ENCODE assay signal across 8 cellular contexts in genomic region chrX:47619486-47620302, GRCh38. TPM values are rescaled to one million over a fixed set of nuclear protein-coding genes. Genes with fewer than 3 reads are reported as not detected.
DNase-seq lines count a peak whose midpoint lies in the region; ATAC-seq and TF ChIP-seq lines count a peak whose summit lies in the region.

TSS of gene SYN1 (minus strand) at chrX:47619857. CDS start at chrX:47619728, 129 bp downstream.

- H3K4me3 Mint-ChIP-seq in GM23338, result peak within 1 kb of the TSS; percentile 69

- peak; percentile 72 for DNase-seq in Caki2 (ENCODE audit: low read depth)
- DNase-seq in GM23338 (ENCODE audit: low spot score), result peak; percentile 79
- peak; percentile 71 for DNase-seq in NCI-H1105 treated with DMSO at 0.1 percent for 48 hours (lab: John Stamatoyannopoulos, UW)
- DNase-seq in T-helper 2 cell, result peak; percentile 59 to 85 (median 74)
- DNase-seq in amniotic stem cell (lab: John Stamatoyannopoulos, UW), result peak; percentile 4
- DNase-seq in left ventricle myocardium superior, result peak; percentile 88
- DNase-seq in putamen (ENCODE audit: low spot score), result peak; percentile 78

- H3K4me3 ChIP-seq in GM23338 (peak within 1 kb of the TSS; percentile 51), urinary bladder (ENCODE audit: low read depth, low read length) (peak within 1 kb of the TSS; percentile 22)

- no peaks in the 10 kb centered on the region for H3K4me1 ChIP-seq in GM23338 (ENCODE audit: insufficient read depth)
- no peaks in the 10 kb centered on the region for H3K4me1 ChIP-seq in urinary bladder (ENCODE audit: insufficient read depth)

- peak in 1 of 2 experiments; percentile 0; a peak in 1 of 4 replicates for TF ChIP-seq CTCF in GM23338 (conservative IDR thresholded peaks at IDR 0.05; ENCODE audit: low read depth in 2 of 2)

- no peaks in the 10 kb centered on the region for H3K36me3 Mint-ChIP-seq in GM23338 (ENCODE audit: low read depth)

- no peaks in the 10 kb centered on the region for H4K20me1 ChIP-seq in GM23338 (replicated peaks; ENCODE audit: insufficient read depth)

- WGBS in urinary bladder, result 1% methylated on average over 87 of the region's 88 CpGs

- H3F3A ChIP-seq in GM23338 (replicated peaks; ENCODE audit: low read depth), result no peaks in the 10 kb centered on the region

- no peak within 1 kb of the TSS for H2AFZ ChIP-seq in GM23338

- ATAC-seq in GM23338 (peak; percentile 67), left ventricle myocardium superior (peak; percentile 97)

- no peaks in the 10 kb centered on the region for H3K79me2 ChIP-seq in GM23338 (replicated peaks; ENCODE audit: insufficient read depth)

- H3K27ac ChIP-seq in GM23338 (ENCODE audit: low read depth), result no peak within 1 kb of the TSS
- H3K27ac ChIP-seq in urinary bladder (ENCODE audit: low read depth), result no peak within 1 kb of the TSS

- H3K4me2 ChIP-seq in GM23338, result peak within 1 kb of the TSS; percentile 81

- in situ Hi-C loops in Caki2 (cut with HindIII; ENCODE audit: low pct_unique_long_range_greater_than_20kb, low sequenced_read_pairs), result no loop called here

- H3K27me3 Mint-ChIP-seq in GM23338 (ENCODE audit: insufficient read depth, low read depth, poor library complexity), result peaks cover 12% of the 10 kb centered on the region

- peaks cover 21% of the 10 kb centered on the region for H3K4me1 Mint-ChIP-seq in GM23338

- H3K9me2 ChIP-seq in GM23338 (ENCODE audit: insufficient read depth), result no peaks in the 10 kb centered on the region

- H3K27me3 ChIP-seq in GM23338 (ENCODE audit: insufficient read depth), result no peaks in the 10 kb centered on the region

- H3K36me3 ChIP-seq in GM23338 (ENCODE audit: insufficient read depth), result no peaks in the 10 kb centered on the region
- H3K36me3 ChIP-seq in urinary bladder (ENCODE audit: insufficient read depth), result no peaks in the 10 kb centered on the region

- H3K27ac Mint-ChIP-seq in GM23338, result peak within 1 kb of the TSS; percentile 89; the same call in 1 of the 2 replicates

- intact Hi-C loops in left ventricle myocardium superior (cut with micrococcal nuclease), result no loop called here

- H3K9me3 Mint-ChIP-seq in GM23338, result no peaks in the 10 kb centered on the region

TF ChIP-seq in GM23338, 12 proteins besides CTCF, POLR2A, EP300 and RAD21 (continues in another document):
- TF ChIP-seq ZNF114 (CRISPR knock-in tag; IDR thresholded peaks at IDR 0.05) (no peak), ZNF331 (CRISPR knock-in tag; IDR thresholded peaks at IDR 0.05; ENCODE audit: low read depth) (no peak), POLR2AphosphoS5 (IDR thresholded peaks at IDR 0.05; ENCODE audit: low read depth) (peak; percentile 37; the same call in 1 of the 2 replicates), NANOG (IDR thresholded peaks at IDR 0.05; ENCODE audit: borderline replicate concordance) (no peak), CREB1 (CRISPR knock-in tag; IDR thresholded peaks at IDR 0.05; ENCODE audit: low read depth) (peak; percentile 95), EZH2phosphoT487 (IDR thresholded peaks at IDR 0.05; ENCODE audit: unreplicated experiment) (no peak), STAT1 (IDR thresholded peaks at IDR 0.05; ENCODE audit: unreplicated experiment) (no peak), JUNB (IDR thresholded peaks at IDR 0.05; ENCODE audit: unreplicated experiment) (no peak)
- TF ChIP-seq, protein P1, sequence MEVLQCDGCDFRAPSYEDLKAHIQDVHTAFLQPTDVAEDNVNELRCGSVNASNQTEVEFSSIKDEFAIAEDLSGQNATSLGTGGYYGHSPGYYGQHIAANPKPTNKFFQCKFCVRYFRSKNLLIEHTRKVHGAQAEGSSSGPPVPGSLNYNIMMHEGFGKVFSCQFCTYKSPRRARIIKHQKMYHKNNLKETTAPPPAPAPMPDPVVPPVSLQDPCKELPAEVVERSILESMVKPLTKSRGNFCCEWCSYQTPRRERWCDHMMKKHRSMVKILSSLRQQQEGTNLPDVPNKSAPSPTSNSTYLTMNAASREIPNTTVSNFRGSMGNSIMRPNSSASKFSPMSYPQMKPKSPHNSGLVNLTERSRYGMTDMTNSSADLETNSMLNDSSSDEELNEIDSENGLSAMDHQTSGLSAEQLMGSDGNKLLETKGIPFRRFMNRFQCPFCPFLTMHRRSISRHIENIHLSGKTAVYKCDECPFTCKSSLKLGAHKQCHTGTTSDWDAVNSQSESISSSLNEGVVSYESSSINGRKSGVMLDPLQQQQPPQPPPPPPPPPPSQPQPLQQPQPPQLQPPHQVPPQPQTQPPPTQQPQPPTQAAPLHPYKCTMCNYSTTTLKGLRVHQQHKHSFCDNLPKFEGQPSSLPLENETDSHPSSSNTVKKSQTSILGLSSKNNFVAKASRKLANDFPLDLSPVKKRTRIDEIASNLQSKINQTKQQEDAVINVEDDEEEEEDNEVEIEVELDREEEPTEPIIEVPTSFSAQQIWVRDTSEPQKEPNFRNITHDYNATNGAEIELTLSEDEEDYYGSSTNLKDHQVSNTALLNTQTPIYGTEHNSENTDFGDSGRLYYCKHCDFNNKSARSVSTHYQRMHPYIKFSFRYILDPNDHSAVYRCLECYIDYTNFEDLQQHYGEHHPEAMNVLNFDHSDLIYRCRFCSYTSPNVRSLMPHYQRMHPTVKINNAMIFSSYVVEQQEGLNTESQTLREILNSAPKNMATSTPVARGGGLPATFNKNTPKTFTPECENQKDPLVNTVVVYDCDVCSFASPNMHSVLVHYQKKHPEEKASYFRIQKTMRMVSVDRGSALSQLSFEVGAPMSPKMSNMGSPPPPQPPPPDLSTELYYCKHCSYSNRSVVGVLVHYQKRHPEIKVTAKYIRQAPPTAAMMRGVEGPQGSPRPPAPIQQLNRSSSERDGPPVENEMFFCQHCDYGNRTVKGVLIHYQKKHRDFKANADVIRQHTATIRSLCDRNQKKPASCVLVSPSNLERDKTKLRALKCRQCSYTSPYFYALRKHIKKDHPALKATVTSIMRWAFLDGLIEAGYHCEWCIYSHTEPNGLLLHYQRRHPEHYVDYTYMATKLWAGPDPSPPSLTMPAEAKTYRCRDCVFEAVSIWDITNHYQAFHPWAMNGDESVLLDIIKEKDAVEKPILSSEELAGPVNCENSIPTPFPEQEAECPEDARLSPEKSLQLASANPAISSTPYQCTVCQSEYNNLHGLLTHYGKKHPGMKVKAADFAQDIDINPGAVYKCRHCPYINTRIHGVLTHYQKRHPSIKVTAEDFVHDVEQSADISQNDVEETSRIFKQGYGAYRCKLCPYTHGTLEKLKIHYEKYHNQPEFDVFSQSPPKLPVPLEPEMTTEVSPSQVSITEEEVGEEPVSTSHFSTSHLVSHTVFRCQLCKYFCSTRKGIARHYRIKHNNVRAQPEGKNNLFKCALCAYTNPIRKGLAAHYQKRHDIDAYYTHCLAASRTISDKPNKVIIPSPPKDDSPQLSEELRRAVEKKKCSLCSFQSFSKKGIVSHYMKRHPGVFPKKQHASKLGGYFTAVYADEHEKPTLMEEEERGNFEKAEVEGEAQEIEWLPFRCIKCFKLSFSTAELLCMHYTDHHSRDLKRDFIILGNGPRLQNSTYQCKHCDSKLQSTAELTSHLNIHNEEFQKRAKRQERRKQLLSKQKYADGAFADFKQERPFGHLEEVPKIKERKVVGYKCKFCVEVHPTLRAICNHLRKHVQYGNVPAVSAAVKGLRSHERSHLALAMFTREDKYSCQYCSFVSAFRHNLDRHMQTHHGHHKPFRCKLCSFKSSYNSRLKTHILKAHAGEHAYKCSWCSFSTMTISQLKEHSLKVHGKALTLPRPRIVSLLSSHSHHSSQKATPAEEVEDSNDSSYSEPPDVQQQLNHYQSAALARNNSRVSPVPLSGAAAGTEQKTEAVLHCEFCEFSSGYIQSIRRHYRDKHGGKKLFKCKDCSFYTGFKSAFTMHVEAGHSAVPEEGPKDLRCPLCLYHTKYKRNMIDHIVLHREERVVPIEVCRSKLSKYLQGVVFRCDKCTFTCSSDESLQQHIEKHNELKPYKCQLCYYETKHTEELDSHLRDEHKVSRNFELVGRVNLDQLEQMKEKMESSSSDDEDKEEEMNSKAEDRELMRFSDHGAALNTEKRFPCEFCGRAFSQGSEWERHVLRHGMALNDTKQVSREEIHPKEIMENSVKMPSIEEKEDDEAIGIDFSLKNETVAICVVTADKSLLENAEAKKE (CRISPR knock-in tag; IDR thresholded peaks at IDR 0.05), result no peak
- TF ChIP-seq, protein P2, sequence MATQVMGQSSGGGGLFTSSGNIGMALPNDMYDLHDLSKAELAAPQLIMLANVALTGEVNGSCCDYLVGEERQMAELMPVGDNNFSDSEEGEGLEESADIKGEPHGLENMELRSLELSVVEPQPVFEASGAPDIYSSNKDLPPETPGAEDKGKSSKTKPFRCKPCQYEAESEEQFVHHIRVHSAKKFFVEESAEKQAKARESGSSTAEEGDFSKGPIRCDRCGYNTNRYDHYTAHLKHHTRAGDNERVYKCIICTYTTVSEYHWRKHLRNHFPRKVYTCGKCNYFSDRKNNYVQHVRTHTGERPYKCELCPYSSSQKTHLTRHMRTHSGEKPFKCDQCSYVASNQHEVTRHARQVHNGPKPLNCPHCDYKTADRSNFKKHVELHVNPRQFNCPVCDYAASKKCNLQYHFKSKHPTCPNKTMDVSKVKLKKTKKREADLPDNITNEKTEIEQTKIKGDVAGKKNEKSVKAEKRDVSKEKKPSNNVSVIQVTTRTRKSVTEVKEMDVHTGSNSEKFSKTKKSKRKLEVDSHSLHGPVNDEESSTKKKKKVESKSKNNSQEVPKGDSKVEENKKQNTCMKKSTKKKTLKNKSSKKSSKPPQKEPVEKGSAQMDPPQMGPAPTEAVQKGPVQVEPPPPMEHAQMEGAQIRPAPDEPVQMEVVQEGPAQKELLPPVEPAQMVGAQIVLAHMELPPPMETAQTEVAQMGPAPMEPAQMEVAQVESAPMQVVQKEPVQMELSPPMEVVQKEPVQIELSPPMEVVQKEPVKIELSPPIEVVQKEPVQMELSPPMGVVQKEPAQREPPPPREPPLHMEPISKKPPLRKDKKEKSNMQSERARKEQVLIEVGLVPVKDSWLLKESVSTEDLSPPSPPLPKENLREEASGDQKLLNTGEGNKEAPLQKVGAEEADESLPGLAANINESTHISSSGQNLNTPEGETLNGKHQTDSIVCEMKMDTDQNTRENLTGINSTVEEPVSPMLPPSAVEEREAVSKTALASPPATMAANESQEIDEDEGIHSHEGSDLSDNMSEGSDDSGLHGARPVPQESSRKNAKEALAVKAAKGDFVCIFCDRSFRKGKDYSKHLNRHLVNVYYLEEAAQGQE (IDR thresholded peaks at IDR 0.05; ENCODE audit: unreplicated experiment), result peak; percentile 99

RNA-seq across cellular contexts. Expression of gene SYN1, which starts in this region (rescaled TPM):
- not detected in 2 replicates for total RNA-seq in Caki2 (2014; rRNA removed; shearing (Covaris generic); ENCODE audit: low replicate concordance)
- 4.7 and 6.7 TPM in 2 replicates for total RNA-seq in GM23338 (2014; rRNA removed; shearing (Covaris generic))
- polyA plus RNA-seq in GM23338 (2016; fragmentation: Nextera tagmentation; extraction: Ambion mirVana), result 3.6 and 7.1 TPM in 2 replicates
- 9.4 TPM for total RNA-seq in left ventricle myocardium superior
- 0.63 TPM for total RNA-seq in urinary bladder
- polyA plus RNA-seq in urinary bladder, result 2.0 TPM

Comparison
In these comparisons a context has a peak if more than half of its experiments do, and no peak if none do; other contexts are left out.
1. Peak in DNase-seq in Caki2; RNA of the gene not detected or under 1 TPM.
2. DNase-seq: peak in every context shown above with its lines; median percentile 88 in left ventricle myocardium superior; 79 in GM23338; 78 in putamen; 74 in T-helper 2 cell; 72 in Caki2; 71 in NCI-H1105 treated with DMSO at 0.1 percent for 48 hours; 4 in amniotic stem cell.